In genomic region chr1:19313961-19314882, GRCh38 we compare ENCODE assay signal across 1 cellular context.
TF ChIP-seq lines count a peak whose summit lies in the region.

No MANE protein-coding gene starts in this region.

TF ChIP-seq in SK-N-SH treated with all-trans-retinoic acid at 6 μM for 48 hours, 23 proteins besides CTCF, POLR2A, EP300 and RAD21 (continued from another document):
- no peak for TF ChIP-seq PATZ1 (CRISPR knock-in tag; IDR thresholded peaks at IDR 0.05; ENCODE audit: borderline replicate concordance)
- TF ChIP-seq TCF4 (CRISPR knock-in tag; IDR thresholded peaks at IDR 0.05; ENCODE audit: borderline replicate concordance), result no peak
- no peak for TF ChIP-seq TSHZ2 (CRISPR knock-in tag; IDR thresholded peaks at IDR 0.05)
- TF ChIP-seq GLIS3 (CRISPR knock-in tag; IDR thresholded peaks at IDR 0.05), result no peak
- no peak for TF ChIP-seq ESRRG (CRISPR knock-in tag; IDR thresholded peaks at IDR 0.05)
- no peak for TF ChIP-seq SNAI2 (CRISPR knock-in tag; IDR thresholded peaks at IDR 0.05)
- no peak for TF ChIP-seq ARNTL (CRISPR knock-in tag; IDR thresholded peaks at IDR 0.05; ENCODE audit: borderline replicate concordance, low read depth)
- no peak for TF ChIP-seq TOX (CRISPR knock-in tag; IDR thresholded peaks at IDR 0.05; ENCODE audit: borderline replicate concordance)
